Comparison of ENCODE assay signal across 8 cellular contexts in genomic region chr19:58399903-58400637, GRCh38. TPM values are rescaled to one million over a fixed set of nuclear protein-coding genes. Genes with fewer than 3 reads are reported as not detected.
DNase-seq lines count a peak whose midpoint lies in the region; ATAC-seq and TF ChIP-seq lines count a peak whose summit lies in the region.

No MANE protein-coding gene starts in this region.

- no TSS peak for BruUV-seq in Caco-2 (replicated peaks; lab: Mats Ljungman, UMichigan)

- H3K4me2 ChIP-seq in osteoblast (ENCODE audit: insufficient read depth, low read length), result peak overlapping the region; percentile 84

- no peak for TF ChIP-seq CTCF in Caco-2 (IDR thresholded peaks at IDR 0.05; ENCODE audit: insufficient read depth in 1 of 2, low read depth in 1 of 2, low read length in 1 of 2, severe bottlenecking in 1 of 2, unreplicated experiment in 1 of 2)
- TF ChIP-seq CTCF in coronary artery (IDR thresholded peaks at IDR 0.05), result no peak
- TF ChIP-seq CTCF in osteoblast (IDR thresholded peaks at IDR 0.05; ENCODE audit: extremely low read depth, low read depth, low read length), result no peak
- TF ChIP-seq CTCF in GM10266 (IDR thresholded peaks at IDR 0.05; ENCODE audit: control insufficient read depth, insufficient read depth, low read depth, missing control alignments), result no peak

- POLR2A ChIA-PET in Caco-2 (lab: Charles Lee), result no interaction called here

- peaks cover 12% of the 10 kb centered on the region for H3K4me1 ChIP-seq in Caco-2
- H3K4me1 ChIP-seq in osteoblast (ENCODE audit: insufficient read depth, low read length), result peaks cover 12% of the 10 kb centered on the region

- H4K20me1 ChIP-seq in osteoblast (ENCODE audit: insufficient read depth, low read length), result peaks cover 3% of the 10 kb centered on the region

- DNase-seq in Caco-2 (no peak), NCI-H2196 treated with DMSO at 0.1 percent for 48 hours (lab: John Stamatoyannopoulos, UW; ENCODE audit: unreplicated experiment) (peak; percentile 46), coronary artery (ENCODE audit: low spot score) (no peak), osteoblast (ENCODE audit: insufficient read length, low spot score, missing footprints) (peak; percentile 84), GM10266 (ENCODE audit: extremely low spot score) (no peak)
- no peak for DNase-seq in central memory CD4-positive, alpha-beta T cell

- H3K4me1 Mint-ChIP-seq in Caco-2 (ENCODE audit: low read depth, unreplicated experiment), result peaks cover 11% of the 10 kb centered on the region

- no peak for ATAC-seq in GM21825 (IDR thresholded peaks at IDR 0.05; ENCODE audit: unreplicated experiment)
- no peak for ATAC-seq in HG03354 (IDR thresholded peaks at IDR 0.05; ENCODE audit: poor library complexity, severe bottlenecking, unreplicated experiment)

- intact Hi-C loops in Caco-2 (cut with micrococcal nuclease; ENCODE audit: unreplicated experiment), result loop anchor here (2.0 kb wide), 2 partner anchors 37 to 75 kb away; partner anchors contain the start of gene ZNF497

- H3K27me3 ChIP-seq in Caco-2 (replicated peaks; ENCODE audit: control insufficient read depth, insufficient read depth, low read length) (no peaks in the 10 kb centered on the region), osteoblast (ENCODE audit: insufficient read depth, low read length) (peaks cover 9% of the 10 kb centered on the region)

- no peaks in the 10 kb centered on the region for H3K9me3 Mint-ChIP-seq in Caco-2 (ENCODE audit: unreplicated experiment)

- H3K27ac ChIP-seq in coronary artery (no peak overlapping the region), osteoblast (ENCODE audit: low read depth, low read length) (no peak overlapping the region)

- H3K27ac Mint-ChIP-seq in Caco-2 (ENCODE audit: unreplicated experiment), result peak overlapping the region; percentile 99

- peak overlapping the region; percentile 90 for H2AFZ ChIP-seq in osteoblast (ENCODE audit: low read length)

- H3K9me3 ChIP-seq in Caco-2 (no peaks in the 10 kb centered on the region), osteoblast (ENCODE audit: low read depth, low read length) (no peaks in the 10 kb centered on the region)

- H3K36me3 ChIP-seq in Caco-2 (ENCODE audit: control insufficient read depth, insufficient read depth, low read length) (peaks cover 1% of the 10 kb centered on the region; the same call in 1 of the 2 replicates), osteoblast (ENCODE audit: insufficient read depth, low read length) (peaks cover 2% of the 10 kb centered on the region)

- peaks cover 43% of the 10 kb centered on the region for H3K36me3 Mint-ChIP-seq in Caco-2 (ENCODE audit: insufficient read depth, unreplicated experiment)

- CTCF ChIA-PET in Caco-2 (lab: Charles Lee), result no interaction called here

- H3K4me3 ChIP-seq in Caco-2 (ENCODE audit: low read depth, low read length), result peak overlapping the region; percentile 70
- H3K4me3 ChIP-seq in coronary artery, result peak overlapping the region; percentile 72
- peak overlapping the region; percentile 71 for H3K4me3 ChIP-seq in osteoblast (ENCODE audit: insufficient read depth, low read length)

- H3K79me2 ChIP-seq in osteoblast (ENCODE audit: insufficient read depth, low read length), result no peaks in the 10 kb centered on the region

- H3K4me3 Mint-ChIP-seq in Caco-2 (ENCODE audit: unreplicated experiment), result peak overlapping the region; percentile 99

- H3K27me3 Mint-ChIP-seq in Caco-2 (ENCODE audit: insufficient read depth, unreplicated experiment), result no peaks in the 10 kb centered on the region

RNA-seq across cellular contexts. Expression of gene RNF225, which starts 4.6 kb away (rescaled TPM):
- total RNA-seq in Caco-2 (2022), result 0.73 and 1.3 TPM in 2 replicates
- total RNA-seq in osteoblast, result not detected in 2 replicates

RNA-seq across cellular contexts. Expression of gene ZNF584, which starts 8.4 kb away (rescaled TPM):
- total RNA-seq in Caco-2 (2022) (4.9 and 5.7 TPM in 2 replicates), osteoblast (20.6 and 25.7 TPM in 2 replicates)

RNA-seq across cellular contexts. Expression of gene RPS5, which starts 13.0 kb away (rescaled TPM):
- total RNA-seq in Caco-2 (2022) (1,436 and 1,611 TPM in 2 replicates), osteoblast (1,166 and 1,239 TPM in 2 replicates)

RNA-seq across cellular contexts. Expression of gene ZNF837, which starts 19.2 kb away (rescaled TPM):
- total RNA-seq in Caco-2 (2022), result 2.2 and 2.3 TPM in 2 replicates
- 4.4 and 4.7 TPM in 2 replicates for total RNA-seq in osteoblast

RNA-seq across cellular contexts. Expression of gene ZNF497, which starts 37.5 kb away (rescaled TPM):
- total RNA-seq in Caco-2 (2022) (1.6 and 1.7 TPM in 2 replicates), osteoblast (1.2 and 1.4 TPM in 2 replicates)

Comparison
In these comparisons a context has a peak if more than half of its experiments do, and no peak if none do; other contexts are left out.
1. DNase-seq: peak in NCI-H2196 treated with DMSO at 0.1 percent for 48 hours (single experiment) and osteoblast (single experiment); none in Caco-2 (0 of 2), coronary artery (single experiment), central memory CD4-positive, alpha-beta T cell (single experiment) and GM10266 (single experiment).
2. Peak in every context shown above with its lines, with median percentiles within 50 percentile points of each other: H3K4me3 ChIP-seq.